Comparison of ENCODE assay signal across 1 cellular context in the genomic region with DNA sequence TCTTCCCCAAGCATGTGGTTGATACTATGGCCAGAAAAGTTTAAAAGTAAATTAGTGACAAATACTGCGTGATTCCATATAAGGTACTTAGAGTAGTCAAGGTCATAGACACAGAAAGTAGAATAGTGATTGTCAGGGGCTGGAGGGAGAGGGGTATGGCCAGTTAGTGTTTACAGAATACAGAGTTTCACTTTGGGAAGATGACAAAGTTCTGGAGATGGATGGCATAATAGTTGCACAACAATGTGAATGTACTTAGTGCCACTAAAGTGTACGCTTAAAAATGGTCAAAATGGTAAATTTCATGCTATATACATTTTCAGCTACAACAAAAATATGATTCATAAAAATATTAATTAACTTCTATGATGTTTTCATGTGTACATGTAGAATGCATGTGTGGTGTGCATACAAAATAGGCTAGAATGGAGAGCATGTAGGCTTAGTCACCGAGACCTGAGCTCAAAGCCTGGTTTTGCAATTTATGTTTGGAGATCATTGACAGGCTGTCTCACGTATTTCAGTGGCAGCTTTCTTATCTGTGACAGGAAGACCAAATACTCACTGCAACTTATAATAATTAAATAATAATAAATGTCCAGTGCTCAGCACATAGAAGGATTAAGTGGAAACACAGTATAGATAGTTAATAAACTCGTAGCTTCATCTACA.
A peak's percentile ranks its signal among the peaks of the same experiment; 100 is the strongest.
TF ChIP-seq lines count a peak whose summit lies in the region.

No MANE protein-coding gene starts in this region.

TF ChIP-seq in HepG2, 621 proteins besides CTCF, POLR2A, EP300 and RAD21 (continued from another document):
- TF ChIP-seq, protein P1, sequence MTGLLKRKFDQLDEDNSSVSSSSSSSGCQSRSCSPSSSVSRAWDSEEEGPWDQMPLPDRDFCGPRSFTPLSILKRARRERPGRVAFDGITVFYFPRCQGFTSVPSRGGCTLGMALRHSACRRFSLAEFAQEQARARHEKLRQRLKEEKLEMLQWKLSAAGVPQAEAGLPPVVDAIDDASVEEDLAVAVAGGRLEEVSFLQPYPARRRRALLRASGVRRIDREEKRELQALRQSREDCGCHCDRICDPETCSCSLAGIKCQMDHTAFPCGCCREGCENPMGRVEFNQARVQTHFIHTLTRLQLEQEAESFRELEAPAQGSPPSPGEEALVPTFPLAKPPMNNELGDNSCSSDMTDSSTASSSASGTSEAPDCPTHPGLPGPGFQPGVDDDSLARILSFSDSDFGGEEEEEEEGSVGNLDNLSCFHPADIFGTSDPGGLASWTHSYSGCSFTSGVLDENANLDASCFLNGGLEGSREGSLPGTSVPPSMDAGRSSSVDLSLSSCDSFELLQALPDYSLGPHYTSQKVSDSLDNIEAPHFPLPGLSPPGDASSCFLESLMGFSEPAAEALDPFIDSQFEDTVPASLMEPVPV (CRISPR knock-in tag; IDR thresholded peaks at IDR 0.05): no peak
- TF ChIP-seq, protein P2, sequence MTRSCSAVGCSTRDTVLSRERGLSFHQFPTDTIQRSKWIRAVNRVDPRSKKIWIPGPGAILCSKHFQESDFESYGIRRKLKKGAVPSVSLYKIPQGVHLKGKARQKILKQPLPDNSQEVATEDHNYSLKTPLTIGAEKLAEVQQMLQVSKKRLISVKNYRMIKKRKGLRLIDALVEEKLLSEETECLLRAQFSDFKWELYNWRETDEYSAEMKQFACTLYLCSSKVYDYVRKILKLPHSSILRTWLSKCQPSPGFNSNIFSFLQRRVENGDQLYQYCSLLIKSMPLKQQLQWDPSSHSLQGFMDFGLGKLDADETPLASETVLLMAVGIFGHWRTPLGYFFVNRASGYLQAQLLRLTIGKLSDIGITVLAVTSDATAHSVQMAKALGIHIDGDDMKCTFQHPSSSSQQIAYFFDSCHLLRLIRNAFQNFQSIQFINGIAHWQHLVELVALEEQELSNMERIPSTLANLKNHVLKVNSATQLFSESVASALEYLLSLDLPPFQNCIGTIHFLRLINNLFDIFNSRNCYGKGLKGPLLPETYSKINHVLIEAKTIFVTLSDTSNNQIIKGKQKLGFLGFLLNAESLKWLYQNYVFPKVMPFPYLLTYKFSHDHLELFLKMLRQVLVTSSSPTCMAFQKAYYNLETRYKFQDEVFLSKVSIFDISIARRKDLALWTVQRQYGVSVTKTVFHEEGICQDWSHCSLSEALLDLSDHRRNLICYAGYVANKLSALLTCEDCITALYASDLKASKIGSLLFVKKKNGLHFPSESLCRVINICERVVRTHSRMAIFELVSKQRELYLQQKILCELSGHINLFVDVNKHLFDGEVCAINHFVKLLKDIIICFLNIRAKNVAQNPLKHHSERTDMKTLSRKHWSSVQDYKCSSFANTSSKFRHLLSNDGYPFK (CRISPR knock-in tag; IDR thresholded peaks at IDR 0.05; ENCODE audit: borderline replicate concordance): no peak
- TF ChIP-seq, protein P3, sequence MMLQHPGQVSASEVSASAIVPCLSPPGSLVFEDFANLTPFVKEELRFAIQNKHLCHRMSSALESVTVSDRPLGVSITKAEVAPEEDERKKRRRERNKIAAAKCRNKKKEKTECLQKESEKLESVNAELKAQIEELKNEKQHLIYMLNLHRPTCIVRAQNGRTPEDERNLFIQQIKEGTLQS (CRISPR knock-in tag; IDR thresholded peaks at IDR 0.05): no peak
- TF ChIP-seq ZNF160 (CRISPR knock-in tag; IDR thresholded peaks at IDR 0.05) (no peak), ZSCAN30 (CRISPR knock-in tag; IDR thresholded peaks at IDR 0.05) (no peak), ZNF879 (CRISPR knock-in tag; IDR thresholded peaks at IDR 0.05) (no peak), NAIF1 (CRISPR knock-in tag; IDR thresholded peaks at IDR 0.05; ENCODE audit: borderline replicate concordance) (no peak), CREB1 (IDR thresholded peaks at IDR 0.05) (no peak), CREB1 (CRISPR knock-in tag; IDR thresholded peaks at IDR 0.05) (peak; percentile 42; the same call in 1 of the 2 replicates), ZBTB20 (CRISPR knock-in tag; IDR thresholded peaks at IDR 0.05; ENCODE audit: borderline replicate concordance, low read depth) (no peak), WIZ (CRISPR knock-in tag; IDR thresholded peaks at IDR 0.05) (no peak), ATAD3A (CRISPR knock-in tag; IDR thresholded peaks at IDR 0.05) (no peak), ZNF343 (CRISPR knock-in tag; IDR thresholded peaks at IDR 0.05) (no peak), KDM4B (CRISPR knock-in tag; IDR thresholded peaks at IDR 0.05) (no peak), MAFK (conservative IDR thresholded peaks at IDR 0.05 in 1 of 2, IDR thresholded peaks at IDR 0.05 in 1 of 2; ENCODE audit: low read length in 2 of 2) (no peak), SIN3A (IDR thresholded peaks at IDR 0.05; ENCODE audit: borderline replicate concordance, low read depth, low read length) (no peak), BHLHE40 (IDR thresholded peaks at IDR 0.05; ENCODE audit: low read length) (no peak)
- TF ChIP-seq, protein P4, sequence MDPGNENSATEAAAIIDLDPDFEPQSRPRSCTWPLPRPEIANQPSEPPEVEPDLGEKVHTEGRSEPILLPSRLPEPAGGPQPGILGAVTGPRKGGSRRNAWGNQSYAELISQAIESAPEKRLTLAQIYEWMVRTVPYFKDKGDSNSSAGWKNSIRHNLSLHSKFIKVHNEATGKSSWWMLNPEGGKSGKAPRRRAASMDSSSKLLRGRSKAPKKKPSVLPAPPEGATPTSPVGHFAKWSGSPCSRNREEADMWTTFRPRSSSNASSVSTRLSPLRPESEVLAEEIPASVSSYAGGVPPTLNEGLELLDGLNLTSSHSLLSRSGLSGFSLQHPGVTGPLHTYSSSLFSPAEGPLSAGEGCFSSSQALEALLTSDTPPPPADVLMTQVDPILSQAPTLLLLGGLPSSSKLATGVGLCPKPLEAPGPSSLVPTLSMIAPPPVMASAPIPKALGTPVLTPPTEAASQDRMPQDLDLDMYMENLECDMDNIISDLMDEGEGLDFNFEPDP (CRISPR knock-in tag; conservative IDR thresholded peaks at IDR 0.05): no peak
- TF ChIP-seq, protein P5, sequence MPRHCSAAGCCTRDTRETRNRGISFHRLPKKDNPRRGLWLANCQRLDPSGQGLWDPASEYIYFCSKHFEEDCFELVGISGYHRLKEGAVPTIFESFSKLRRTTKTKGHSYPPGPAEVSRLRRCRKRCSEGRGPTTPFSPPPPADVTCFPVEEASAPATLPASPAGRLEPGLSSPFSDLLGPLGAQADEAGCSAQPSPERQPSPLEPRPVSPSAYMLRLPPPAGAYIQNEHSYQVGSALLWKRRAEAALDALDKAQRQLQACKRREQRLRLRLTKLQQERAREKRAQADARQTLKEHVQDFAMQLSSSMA (CRISPR knock-in tag; IDR thresholded peaks at IDR 0.05): no peak
- TF ChIP-seq, protein P6, sequence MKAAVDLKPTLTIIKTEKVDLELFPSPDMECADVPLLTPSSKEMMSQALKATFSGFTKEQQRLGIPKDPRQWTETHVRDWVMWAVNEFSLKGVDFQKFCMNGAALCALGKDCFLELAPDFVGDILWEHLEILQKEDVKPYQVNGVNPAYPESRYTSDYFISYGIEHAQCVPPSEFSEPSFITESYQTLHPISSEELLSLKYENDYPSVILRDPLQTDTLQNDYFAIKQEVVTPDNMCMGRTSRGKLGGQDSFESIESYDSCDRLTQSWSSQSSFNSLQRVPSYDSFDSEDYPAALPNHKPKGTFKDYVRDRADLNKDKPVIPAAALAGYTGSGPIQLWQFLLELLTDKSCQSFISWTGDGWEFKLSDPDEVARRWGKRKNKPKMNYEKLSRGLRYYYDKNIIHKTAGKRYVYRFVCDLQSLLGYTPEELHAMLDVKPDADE (CRISPR knock-in tag; IDR thresholded peaks at IDR 0.05): no peak
